18 cellular contexts compared by ENCODE assay signal in genomic region chr9:108665856-108666784, GRCh38.
DNase-seq lines count a peak whose midpoint lies in the region; ATAC-seq, FAIRE-seq and TF ChIP-seq lines count a peak whose summit lies in the region.
"Had no signal": no experiment of that assay in that cellular context is flagged by ENCODE, and none has a peak within 500 bp of the region (broad histone marks: within the 10 kb centered on the region; RNA-seq: fewer than 3 reads in every experiment).

No MANE protein-coding gene starts in this region.

- H3K4me3 ChIP-seq in skin epidermis = no peak overlapping the region
- H3K4me3 ChIP-seq in neuronal stem cell (ENCODE audit: low read length in 2 of 2) = no peak overlapping the region
- H3K4me3 ChIP-seq in psoas muscle = no peak overlapping the region
- H3K4me3 ChIP-seq: vagina had no signal

- no peak overlapping the region for H2AK5ac ChIP-seq in neuronal stem cell (ENCODE audit: low read depth, low read length)

- WGBS in neuronal stem cell (ENCODE audit: extremely low coverage in 2 of 2, insufficient read length in 2 of 2, insufficient replicate concordance in 1 of 2), 2 donors = no CpG with 5 or more reads among the region's 6 CpGs
- WGBS in psoas muscle, 3 donors = 76 to 79% (median 79%) methylated on average over 6 of the region's 6 CpGs

- H2AFZ ChIP-seq in neuronal stem cell (ENCODE audit: low read length) = no peak overlapping the region

- peaks cover 0 to 5% of the 10 kb centered on the region in 2 donors for H3K4me1 ChIP-seq in neuronal stem cell (ENCODE audit: control insufficient read depth in 2 of 2, insufficient read depth in 1 of 2, low read depth in 1 of 2, low read length in 2 of 2)
- no peaks in the 10 kb centered on the region for H3K4me1 ChIP-seq in psoas muscle

- no peaks in the 10 kb centered on the region for H3K79me1 ChIP-seq in neuronal stem cell (ENCODE audit: low read depth, low read length)

- H3K27ac ChIP-seq in skin epidermis (peak overlapping the region in 17 of 21 experiments; percentile 5 to 73 (median 47)), neuronal stem cell (replicated peaks; ENCODE audit: low read length) (no peak overlapping the region), psoas muscle (no peak overlapping the region)
- H3K27ac ChIP-seq: vagina had no signal

- H2BK5ac ChIP-seq in neuronal stem cell (ENCODE audit: low read length) = no peak overlapping the region

- H4K91ac ChIP-seq in neuronal stem cell (ENCODE audit: low read depth, low read length, poor library complexity) = no peak overlapping the region

- no peak for FAIRE-seq in HTR-8/SVneo (lab: Jason Lieb, UNC)
- FAIRE-seq: RCC 7860, TTC549 had no signal

- H2BK120ac ChIP-seq in neuronal stem cell (ENCODE audit: low read depth, low read length) = no peak overlapping the region

- DNase-seq in GM03348 (ENCODE audit: low spot score) (peak; percentile 67), T1000 (lab: John Stamatoyannopoulos, UW) (peak; percentile 4), fibroblast of peridontal ligament (ENCODE audit: extremely low read depth) (peak; percentile 86), HTR-8/SVneo (ENCODE audit: insufficient read length, low spot score) (no peak), neuronal stem cell (ENCODE audit: low spot score) (no peak), psoas muscle (no peak)
- DNase-seq: activated CD4-positive, alpha-beta T cell treated with anti-CD3 and anti-CD28 coated beads, Interleukin-2, amount 10 ng/mL, durations not matched to agents 24 days and 14 days; activated CD8-positive, alpha-beta memory T cell treated with anti-CD3 and anti-CD28 coated beads, Interleukin-2, amount 50 U/mL, for 48 hours; activated gamma-delta T cell treated with Interleukin-2 at 50 U/mL for 16 hours; anterior cingulate cortex; NCI-H1694; NCI-H2227 treated with DMSO at 0.1 percent for 48 hours; stimulated activated CD4-positive, alpha-beta T cell treated with anti-CD3 and anti-CD28 coated beads, Interleukin-2, amount 100 ng/mL, for 48 hours had no signal

- H3K4ac ChIP-seq in neuronal stem cell (ENCODE audit: low read length) = no peak overlapping the region

- H3K9me3 ChIP-seq in neuronal stem cell (replicated peaks in 1 of 2; ENCODE audit: control insufficient read depth in 2 of 2, insufficient read depth in 1 of 2, low read depth in 1 of 2, low read length in 2 of 2) (peaks cover 0 to 4% of the 10 kb centered on the region in 2 donors), psoas muscle (no peaks in the 10 kb centered on the region)
- H3K9me3 ChIP-seq: vagina had no signal

- no peak overlapping the region for H4K8ac ChIP-seq in neuronal stem cell (ENCODE audit: low read depth, low read length)

- intact Hi-C loops in psoas muscle (cut with DNase I) = no loop called here

- no peak for ATAC-seq in psoas muscle
- ATAC-seq: SK-N-SH treated with all-trans-retinoic acid at 6 μM for 48 hours had no signal

- H3K36me3 ChIP-seq in neuronal stem cell (replicated peaks in 1 of 2; ENCODE audit: control insufficient read depth in 2 of 2, insufficient read depth in 2 of 2, low read length in 2 of 2) (no peaks in the 10 kb centered on the region), psoas muscle (ENCODE audit: insufficient read depth in 1 of 2, low read depth in 1 of 2) (no peaks in the 10 kb centered on the region)
- H3K36me3 ChIP-seq: vagina had no signal

- TF ChIP-seq CTCF in psoas muscle (IDR thresholded peaks at IDR 0.05) = no peak

- no peak overlapping the region for H3K14ac ChIP-seq in neuronal stem cell (ENCODE audit: low read length)

- no peak overlapping the region for H3K23ac ChIP-seq in neuronal stem cell (ENCODE audit: low read depth, low read length, poor library complexity)

- no peak overlapping the region for H2BK12ac ChIP-seq in neuronal stem cell (ENCODE audit: low read length)

- H3K27me3 ChIP-seq in neuronal stem cell (ENCODE audit: control insufficient read depth in 3 of 3, insufficient read depth in 3 of 3, low read depth in 1 of 3, low read length in 3 of 3) = no peaks in the 10 kb centered on the region
- no peaks in the 10 kb centered on the region for H3K27me3 ChIP-seq in psoas muscle (ENCODE audit: insufficient read depth in 3 of 3, low read length in 2 of 3)
- H3K27me3 ChIP-seq: vagina had no signal

- H3K4me2 ChIP-seq in neuronal stem cell (ENCODE audit: insufficient read depth, low read length, poor library complexity, severe bottlenecking) = no peak overlapping the region

- no peak overlapping the region for H3K18ac ChIP-seq in neuronal stem cell (ENCODE audit: low read length)

- no peak overlapping the region for H2BK15ac ChIP-seq in neuronal stem cell (ENCODE audit: low read length)

- no peak overlapping the region for H3K9ac ChIP-seq in neuronal stem cell (ENCODE audit: low read depth, low read length, poor library complexity)

Comparison
In these comparisons a context has a peak if more than half of its experiments do, and no peak if none do; other contexts are left out.
1. DNase-seq: peak in GM03348 (single experiment), T1000 (single experiment) and fibroblast of peridontal ligament (single experiment); none in HTR-8/SVneo (single experiment), neuronal stem cell (single experiment) and psoas muscle (0 of 2).
2. H3K27ac ChIP-seq: peak in skin epidermis (17 of 21); none in neuronal stem cell (single experiment) and psoas muscle (single experiment).